22 cellular contexts compared by ENCODE assay signal in the genomic region with DNA sequence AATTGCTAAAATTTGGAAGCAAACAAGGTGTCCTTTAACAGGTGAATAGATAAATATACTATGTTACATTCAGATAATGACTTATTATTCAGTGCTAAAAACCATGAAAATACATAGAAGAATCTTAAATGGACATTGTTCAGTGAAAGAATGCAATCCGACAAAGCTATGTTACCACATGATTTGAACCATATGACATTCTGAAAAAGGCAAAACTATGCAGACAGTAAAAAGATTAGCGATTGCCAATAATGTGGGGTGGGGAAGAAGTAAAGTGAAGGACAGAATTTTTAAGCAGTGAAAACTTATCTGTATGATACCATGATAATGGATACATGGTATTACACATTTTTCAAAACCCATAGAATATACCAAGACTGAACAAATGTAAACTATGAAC.
A peak's percentile ranks its signal among the peaks of the same experiment; 100 is the strongest.
DNase-seq lines count a peak whose midpoint lies in the region; ATAC-seq, FAIRE-seq and TF ChIP-seq lines count a peak whose summit lies in the region.
"Had no signal": no experiment of that assay in that cellular context is flagged by ENCODE, and none has a peak within 500 bp of the region (broad histone marks: within the 10 kb centered on the region; RNA-seq: fewer than 3 reads in every experiment).

No MANE protein-coding gene starts in this region.

- H3K4me3 ChIP-seq in adipocyte (ENCODE audit: low read length), result no peak overlapping the region
- no peak overlapping the region for H3K4me3 ChIP-seq in pancreas
- H3K4me3 ChIP-seq: BLaER1 treated with 17β-estradiol and CSF1 and Interleukin-3, amounts not matched to agents 10 nM and 100 nM; GM23338 had no signal

- peaks cover 6% of the 10 kb centered on the region for H3K9me3 Mint-ChIP-seq in progenitor cell of endocrine pancreas (ENCODE audit: low read depth)
- H3K9me3 Mint-ChIP-seq: GM23338 had no signal

- H3K9me3 ChIP-seq in adipocyte (ENCODE audit: control insufficient read depth, low read length) (no peaks in the 10 kb centered on the region), pancreas (no peaks in the 10 kb centered on the region)
- H3K9me3 ChIP-seq: BE2C had no signal

- H3K4me1 ChIP-seq in adipocyte (ENCODE audit: control insufficient read depth, insufficient read depth, low read length) (peaks cover 12% of the 10 kb centered on the region), pancreas (no peaks in the 10 kb centered on the region)
- H3K4me1 ChIP-seq: BLaER1 treated with 17β-estradiol and CSF1 and Interleukin-3, amounts not matched to agents 10 nM and 100 nM had no signal

- H3K36me3 ChIP-seq in adipocyte (ENCODE audit: control insufficient read depth, insufficient read depth, low read length, severe bottlenecking), result no peaks in the 10 kb centered on the region
- no peaks in the 10 kb centered on the region for H3K36me3 ChIP-seq in pancreas
- H3K36me3 ChIP-seq: BE2C; BLaER1 treated with 17β-estradiol and CSF1 and Interleukin-3, amounts not matched to agents 10 nM and 100 nM had no signal

- no peaks in the 10 kb centered on the region for H3K36me3 Mint-ChIP-seq in progenitor cell of endocrine pancreas (ENCODE audit: insufficient read depth)
- H3K36me3 Mint-ChIP-seq: CD14-positive monocyte; CD8-positive, alpha-beta memory T cell had no signal

- no peaks in the 10 kb centered on the region for H3K4me1 Mint-ChIP-seq in progenitor cell of endocrine pancreas (ENCODE audit: low read depth)
- H3K4me1 Mint-ChIP-seq: CD14-positive monocyte; CD8-positive, alpha-beta memory T cell had no signal

- H3K27me3 ChIP-seq in adipocyte (replicated peaks; ENCODE audit: control insufficient read depth, insufficient read depth, low read length), result no peaks in the 10 kb centered on the region
- H3K27me3 ChIP-seq in pancreas, result no peaks in the 10 kb centered on the region
- H3K27me3 ChIP-seq: BE2C; BLaER1 treated with 17β-estradiol and CSF1 and Interleukin-3, amounts not matched to agents 10 nM and 100 nM had no signal

- TF ChIP-seq CTCF in pancreas (IDR thresholded peaks at IDR 0.05) (no peak), progenitor cell of endocrine pancreas (IDR thresholded peaks at IDR 0.05; ENCODE audit: unreplicated experiment) (no peak)

- H3K27me3 Mint-ChIP-seq in progenitor cell of endocrine pancreas, result no peaks in the 10 kb centered on the region
- H3K27me3 Mint-ChIP-seq: CD4-positive, alpha-beta T cell; CD8-positive, alpha-beta memory T cell had no signal

- H3K27ac ChIP-seq in pancreas, result no peak overlapping the region
- H3K27ac ChIP-seq: BLaER1 treated with 17β-estradiol and CSF1 and Interleukin-3, amounts not matched to agents 10 nM and 100 nM had no signal

- DNase-seq in AG20443 (ENCODE audit: low spot score), result peak; percentile 7
- DNase-seq in adipocyte (ENCODE audit: low read depth), result peak; percentile 9
- peak; percentile 43 for DNase-seq in fibroblast of peridontal ligament (ENCODE audit: extremely low read depth)
- no peak for DNase-seq in pancreas
- DNase-seq in progenitor cell of endocrine pancreas (ENCODE audit: low spot score, unreplicated experiment), result no peak
- DNase-seq: AML-193; BE2C; CD4-positive, alpha-beta T cell; CD8-positive, alpha-beta memory T cell; DMS 273 treated with DMSO at 0.1 percent for 48 hours; DMS79; EL; GDM1; H9 had no signal

- H3K9ac ChIP-seq in adipocyte (ENCODE audit: low read length), result no peak overlapping the region
- H3K9ac ChIP-seq: BLaER1 treated with 17β-estradiol and CSF1 and Interleukin-3, amounts not matched to agents 10 nM and 100 nM had no signal

- ATAC-seq in pancreas, result no peak
- ATAC-seq in esophagus mucosa, result no peak
- ATAC-seq: GM23338, HCT116 had no signal

- no peak overlapping the region for H3K27ac Mint-ChIP-seq in progenitor cell of endocrine pancreas
- H3K27ac Mint-ChIP-seq: CD14-positive monocyte; CD4-positive, alpha-beta T cell; CD8-positive, alpha-beta memory T cell; GM23338; H9 had no signal

- no peak for FAIRE-seq in pancreas (lab: Jason Lieb, UNC)
- FAIRE-seq: D721Med, GM12891, GM18507 had no signal

- intact Hi-C loops in pancreas (cut with DNase I), result no loop called here

- 76 to 81% methylated on average over 2 of the region's 2 CpGs for WGBS in pancreas, 2 donors

- no peak overlapping the region for H3K4me3 Mint-ChIP-seq in progenitor cell of endocrine pancreas (ENCODE audit: low read depth)
- H3K4me3 Mint-ChIP-seq: CD14-positive monocyte; CD4-positive, alpha-beta T cell; CD8-positive, alpha-beta memory T cell; GM23338; H9 had no signal

Comparison
In these comparisons a context has a peak if more than half of its experiments do, and no peak if none do; other contexts are left out.
1. DNase-seq: peak in AG20443 (single experiment), adipocyte (single experiment) and fibroblast of peridontal ligament (single experiment); none in pancreas (0 of 6) and progenitor cell of endocrine pancreas (single experiment).